1 cellular context compared by ENCODE assay signal in the genomic region with DNA sequence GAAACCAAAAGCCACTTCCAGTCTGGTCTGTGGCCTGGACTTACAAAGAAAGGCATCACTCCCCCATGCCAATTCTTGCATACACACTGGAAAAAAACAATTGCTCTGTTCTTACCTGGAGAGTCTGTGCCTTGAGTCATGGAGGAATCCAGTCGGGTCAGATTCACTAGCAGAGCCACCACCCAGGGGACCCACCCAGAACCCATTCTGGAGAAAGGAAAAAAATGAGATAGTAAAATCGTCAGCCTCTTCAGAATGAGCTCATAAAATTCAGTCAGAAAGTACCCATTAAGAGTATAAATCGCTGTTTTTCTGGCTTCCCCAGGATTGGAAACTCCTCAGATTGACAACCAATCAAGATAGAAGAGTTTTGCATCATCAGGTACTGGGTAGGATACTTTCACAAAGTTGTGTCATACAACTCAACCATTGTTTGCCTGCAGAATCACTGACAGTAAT.
TF ChIP-seq lines count a peak whose summit lies in the region.

A gene (minus strand): TSS at position 257 of the 459 bp plus-strand sequence. CDS start 51 bp downstream, at position 206.

TF ChIP-seq in GM12878, 131 proteins besides CTCF, POLR2A, EP300 and RAD21 (continued from another document):
- TF ChIP-seq GABPA (IDR thresholded peaks at IDR 0.05; ENCODE audit: low read depth): no peak
TF ChIP-seq in GM12878: peak in this region for 11.
